ENCODE assay signal across 8 cellular contexts in genomic region chr17:10156579-10157488, GRCh38. TPM values are rescaled to one million over a fixed set of nuclear protein-coding genes. Genes with fewer than 3 reads are reported as not detected.
A peak's percentile ranks its signal among the peaks of the same experiment; 100 is the strongest.
DNase-seq lines count a peak whose midpoint lies in the region; ATAC-seq and TF ChIP-seq lines count a peak whose summit lies in the region.

No MANE protein-coding gene starts in this region.

- H3K36me3 ChIP-seq in GM06990 (ENCODE audit: control insufficient read depth, insufficient read depth, low read length) (no peaks in the 10 kb centered on the region), left ventricle myocardium inferior (no peaks in the 10 kb centered on the region), brain microvascular endothelial cell (replicated peaks) (no peaks in the 10 kb centered on the region)

- H3K27me3 ChIP-seq in GM06990 (replicated peaks; ENCODE audit: control insufficient read depth, insufficient read depth, low read length) (no peaks in the 10 kb centered on the region), left ventricle myocardium inferior (ENCODE audit: low read depth) (no peaks in the 10 kb centered on the region), brain microvascular endothelial cell (replicated peaks) (no peaks in the 10 kb centered on the region)

- peak; percentile 56 for ATAC-seq in GM21526 (IDR thresholded peaks at IDR 0.05; ENCODE audit: low FRiP score, unreplicated experiment)

- DNase-seq in GM06990 (ENCODE audit: extremely low read depth, insufficient read length) (peak; percentile 68), Kasumi-1 (lab: John Stamatoyannopoulos, UW) (peak; percentile 66 to 72), left ventricle myocardium inferior (peak; percentile 47), substantia nigra (lab: John Stamatoyannopoulos, UW) (peak in 32 of 49 donors; percentile 4 to 62 (median 32)), NCI-H2107 treated with DMSO at 0.1 percent for 48 hours (lab: John Stamatoyannopoulos, UW; ENCODE audit: unreplicated experiment) (no peak), brain microvascular endothelial cell (no peak)
- DNase-seq in effector CD8-positive, alpha-beta T cell (lab: John Stamatoyannopoulos, UW): no peak

- intact Hi-C loops in left ventricle myocardium inferior (cut with micrococcal nuclease): no loop called here

- no peaks in the 10 kb centered on the region for H3K9me3 ChIP-seq in left ventricle myocardium inferior (replicated peaks)

- H3K27ac ChIP-seq in left ventricle myocardium inferior (replicated peaks): peak overlapping the region; percentile 64
- H3K27ac ChIP-seq in substantia nigra (ENCODE audit: low read depth, low read length, poor library complexity, severe bottlenecking): peak overlapping the region; percentile 47
- no peak overlapping the region for H3K27ac ChIP-seq in brain microvascular endothelial cell

- peaks cover 21% of the 10 kb centered on the region for H3K4me1 ChIP-seq in left ventricle myocardium inferior

- no peak overlapping the region for H3K4me3 ChIP-seq in GM06990 (replicated peaks; ENCODE audit: low read depth, low read length)
- H3K4me3 ChIP-seq in left ventricle myocardium inferior: no peak overlapping the region
- H3K4me3 ChIP-seq in brain microvascular endothelial cell (ENCODE audit: low read depth, low read length): no peak overlapping the region

- TF ChIP-seq CTCF in GM06990 (IDR thresholded peaks at IDR 0.05; ENCODE audit: insufficient read depth, low read length, poor library complexity, severe bottlenecking): no peak
- no peak for TF ChIP-seq CTCF in left ventricle myocardium inferior (IDR thresholded peaks at IDR 0.05; ENCODE audit: borderline replicate concordance)
- no peak for TF ChIP-seq CTCF in brain microvascular endothelial cell (IDR thresholded peaks at IDR 0.05; ENCODE audit: low read depth, low read length, missing control alignments)

- in situ Hi-C loops in brain microvascular endothelial cell (cut with HindIII; ENCODE audit: low pct_ligation_motif_present, low sequenced_read_pairs): no loop called here

RNA-seq across cellular contexts. Expression of gene GAS7, which starts 41.6 kb away (rescaled TPM):
- 87.6 TPM for total RNA-seq in left ventricle myocardium inferior

Comparison
In these comparisons a context has a peak if more than half of its experiments do, and no peak if none do; other contexts are left out.
1. DNase-seq: peak in GM06990 (single experiment), Kasumi-1 (2 of 2), left ventricle myocardium inferior (single experiment) and substantia nigra (32 of 49); none in NCI-H2107 treated with DMSO at 0.1 percent for 48 hours (single experiment), effector CD8-positive, alpha-beta T cell (single experiment) and brain microvascular endothelial cell (single experiment).